1 cellular context compared by ENCODE assay signal in the genomic region with DNA sequence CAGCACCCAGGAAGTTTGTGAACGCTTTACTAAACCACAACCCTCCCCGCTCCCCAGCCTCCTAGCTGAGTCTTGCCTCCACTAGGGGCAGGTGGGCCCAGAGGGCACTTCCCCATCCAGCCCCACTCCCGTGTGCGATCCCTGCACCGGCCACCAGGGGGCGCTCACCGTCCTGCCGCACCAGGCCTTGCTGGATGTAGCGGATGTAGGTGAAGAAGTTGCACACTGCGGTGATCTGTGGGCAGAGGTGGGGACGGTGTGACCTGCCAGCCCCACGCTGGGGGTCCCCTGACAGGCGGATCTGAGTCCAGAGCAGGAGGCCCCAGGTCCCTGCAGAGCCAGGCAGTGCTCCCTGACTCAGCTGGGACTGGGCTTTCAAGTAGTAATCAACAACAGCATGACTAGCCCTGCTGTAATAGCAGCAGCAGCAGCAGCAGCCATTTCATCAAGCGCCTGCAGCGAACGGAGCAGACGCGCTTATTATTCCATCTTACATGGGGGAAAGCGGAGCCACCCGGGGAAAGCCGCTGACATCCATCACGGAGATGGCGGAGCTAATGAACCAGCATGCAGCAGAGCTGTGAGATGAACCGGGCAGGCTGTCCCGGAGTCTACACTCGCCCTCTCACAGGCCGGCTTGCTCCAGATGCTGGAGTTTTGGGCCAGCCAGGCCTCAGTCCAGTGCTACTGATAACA.
TF ChIP-seq lines count a peak whose summit lies in the region.

No MANE protein-coding gene starts in this region.

TF ChIP-seq in K562, 482 proteins besides CTCF, POLR2A, EP300 and RAD21 (continued from another document and continues in another):
- TF ChIP-seq, protein P1, sequence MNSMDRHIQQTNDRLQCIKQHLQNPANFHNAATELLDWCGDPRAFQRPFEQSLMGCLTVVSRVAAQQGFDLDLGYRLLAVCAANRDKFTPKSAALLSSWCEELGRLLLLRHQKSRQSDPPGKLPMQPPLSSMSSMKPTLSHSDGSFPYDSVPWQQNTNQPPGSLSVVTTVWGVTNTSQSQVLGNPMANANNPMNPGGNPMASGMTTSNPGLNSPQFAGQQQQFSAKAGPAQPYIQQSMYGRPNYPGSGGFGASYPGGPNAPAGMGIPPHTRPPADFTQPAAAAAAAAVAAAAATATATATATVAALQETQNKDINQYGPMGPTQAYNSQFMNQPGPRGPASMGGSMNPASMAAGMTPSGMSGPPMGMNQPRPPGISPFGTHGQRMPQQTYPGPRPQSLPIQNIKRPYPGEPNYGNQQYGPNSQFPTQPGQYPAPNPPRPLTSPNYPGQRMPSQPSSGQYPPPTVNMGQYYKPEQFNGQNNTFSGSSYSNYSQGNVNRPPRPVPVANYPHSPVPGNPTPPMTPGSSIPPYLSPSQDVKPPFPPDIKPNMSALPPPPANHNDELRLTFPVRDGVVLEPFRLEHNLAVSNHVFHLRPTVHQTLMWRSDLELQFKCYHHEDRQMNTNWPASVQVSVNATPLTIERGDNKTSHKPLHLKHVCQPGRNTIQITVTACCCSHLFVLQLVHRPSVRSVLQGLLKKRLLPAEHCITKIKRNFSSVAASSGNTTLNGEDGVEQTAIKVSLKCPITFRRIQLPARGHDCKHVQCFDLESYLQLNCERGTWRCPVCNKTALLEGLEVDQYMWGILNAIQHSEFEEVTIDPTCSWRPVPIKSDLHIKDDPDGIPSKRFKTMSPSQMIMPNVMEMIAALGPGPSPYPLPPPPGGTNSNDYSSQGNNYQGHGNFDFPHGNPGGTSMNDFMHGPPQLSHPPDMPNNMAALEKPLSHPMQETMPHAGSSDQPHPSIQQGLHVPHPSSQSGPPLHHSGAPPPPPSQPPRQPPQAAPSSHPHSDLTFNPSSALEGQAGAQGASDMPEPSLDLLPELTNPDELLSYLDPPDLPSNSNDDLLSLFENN (IDR thresholded peaks at IDR 0.05; ENCODE audit: low read depth in 2 of 2, low read length in 2 of 2): peak in 1 of 2 experiments; percentile 54; a peak in 1 of 4 replicates
- TF ChIP-seq ZBTB1 (CRISPR knock-in tag; IDR thresholded peaks at IDR 0.05; ENCODE audit: borderline replicate concordance, low read depth) (no peak), ELF4 (CRISPR knock-in tag; IDR thresholded peaks at IDR 0.05) (no peak), PHF20 (IDR thresholded peaks at IDR 0.05; ENCODE audit: partially characterized antibody) (peak; percentile 32), KDM5B (IDR thresholded peaks at IDR 0.05; ENCODE audit: insufficient replicate concordance, low read depth, low read length) (no peak), TRIM28 (IDR thresholded peaks at IDR 0.05) (no peak), ZNF146 (CRISPR knock-in tag; IDR thresholded peaks at IDR 0.05; ENCODE audit: unreplicated experiment) (no peak), JUNB (CRISPR knock-in tag; conservative IDR thresholded peaks at IDR 0.05) (no peak), FOXJ2 (tag; IDR thresholded peaks at IDR 0.05) (no peak), ZNF79 (CRISPR knock-in tag; IDR thresholded peaks at IDR 0.05; ENCODE audit: low read depth) (no peak), ZC3H11A (IDR thresholded peaks at IDR 0.05; ENCODE audit: low read depth, low read length) (no peak), KDM4B (IDR thresholded peaks at IDR 0.05; ENCODE audit: borderline replicate concordance in 2 of 2, low read depth in 1 of 2) (no peak), HMG20A (CRISPR knock-in tag; conservative IDR thresholded peaks at IDR 0.05) (no peak), SMAD2 (IDR thresholded peaks at IDR 0.05; ENCODE audit: low read depth, low read length) (no peak), TAF15 (IDR thresholded peaks at IDR 0.05; ENCODE audit: low read depth, low read length) (no peak), ELF2 (CRISPR knock-in tag; IDR thresholded peaks at IDR 0.05) (no peak), ZNF324 (CRISPR knock-in tag; IDR thresholded peaks at IDR 0.05) (no peak), ZEB2 (IDR thresholded peaks at IDR 0.05) (no peak), BMI1 (IDR thresholded peaks at IDR 0.05; ENCODE audit: low read length) (no peak), ZNF197 (CRISPR knock-in tag; IDR thresholded peaks at IDR 0.05; ENCODE audit: low read depth) (no peak), SREBF2 (CRISPR knock-in tag; IDR thresholded peaks at IDR 0.05) (no peak), MCM3 (IDR thresholded peaks at IDR 0.05) (no peak), MAFF (IDR thresholded peaks at IDR 0.05; ENCODE audit: low read length) (no peak), BACH1 (tag; IDR thresholded peaks at IDR 0.05) (no peak), SIRT6 (IDR thresholded peaks at IDR 0.05; ENCODE audit: low read depth, low read length) (no peak)
- TF ChIP-seq, protein P2, sequence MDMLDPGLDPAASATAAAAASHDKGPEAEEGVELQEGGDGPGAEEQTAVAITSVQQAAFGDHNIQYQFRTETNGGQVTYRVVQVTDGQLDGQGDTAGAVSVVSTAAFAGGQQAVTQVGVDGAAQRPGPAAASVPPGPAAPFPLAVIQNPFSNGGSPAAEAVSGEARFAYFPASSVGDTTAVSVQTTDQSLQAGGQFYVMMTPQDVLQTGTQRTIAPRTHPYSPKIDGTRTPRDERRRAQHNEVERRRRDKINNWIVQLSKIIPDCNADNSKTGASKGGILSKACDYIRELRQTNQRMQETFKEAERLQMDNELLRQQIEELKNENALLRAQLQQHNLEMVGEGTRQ (CRISPR knock-in tag; IDR thresholded peaks at IDR 0.05): no peak
- TF ChIP-seq, protein P3, sequence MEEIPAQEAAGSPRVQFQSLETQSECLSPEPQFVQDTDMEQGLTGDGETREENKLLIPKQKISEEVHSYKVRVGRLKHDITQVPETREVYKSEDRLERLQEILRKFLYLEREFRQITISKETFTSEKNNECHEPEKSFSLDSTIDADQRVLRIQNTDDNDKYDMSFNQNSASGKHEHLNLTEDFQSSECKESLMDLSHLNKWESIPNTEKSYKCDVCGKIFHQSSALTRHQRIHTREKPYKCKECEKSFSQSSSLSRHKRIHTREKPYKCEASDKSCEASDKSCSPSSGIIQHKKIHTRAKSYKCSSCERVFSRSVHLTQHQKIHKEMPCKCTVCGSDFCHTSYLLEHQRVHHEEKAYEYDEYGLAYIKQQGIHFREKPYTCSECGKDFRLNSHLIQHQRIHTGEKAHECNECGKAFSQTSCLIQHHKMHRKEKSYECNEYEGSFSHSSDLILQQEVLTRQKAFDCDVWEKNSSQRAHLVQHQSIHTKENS (CRISPR knock-in tag; IDR thresholded peaks at IDR 0.05): no peak
- TF ChIP-seq, protein P4, sequence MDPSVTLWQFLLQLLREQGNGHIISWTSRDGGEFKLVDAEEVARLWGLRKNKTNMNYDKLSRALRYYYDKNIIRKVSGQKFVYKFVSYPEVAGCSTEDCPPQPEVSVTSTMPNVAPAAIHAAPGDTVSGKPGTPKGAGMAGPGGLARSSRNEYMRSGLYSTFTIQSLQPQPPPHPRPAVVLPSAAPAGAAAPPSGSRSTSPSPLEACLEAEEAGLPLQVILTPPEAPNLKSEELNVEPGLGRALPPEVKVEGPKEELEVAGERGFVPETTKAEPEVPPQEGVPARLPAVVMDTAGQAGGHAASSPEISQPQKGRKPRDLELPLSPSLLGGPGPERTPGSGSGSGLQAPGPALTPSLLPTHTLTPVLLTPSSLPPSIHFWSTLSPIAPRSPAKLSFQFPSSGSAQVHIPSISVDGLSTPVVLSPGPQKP (CRISPR knock-in tag; IDR thresholded peaks at IDR 0.05): no peak
- TF ChIP-seq, protein P5, sequence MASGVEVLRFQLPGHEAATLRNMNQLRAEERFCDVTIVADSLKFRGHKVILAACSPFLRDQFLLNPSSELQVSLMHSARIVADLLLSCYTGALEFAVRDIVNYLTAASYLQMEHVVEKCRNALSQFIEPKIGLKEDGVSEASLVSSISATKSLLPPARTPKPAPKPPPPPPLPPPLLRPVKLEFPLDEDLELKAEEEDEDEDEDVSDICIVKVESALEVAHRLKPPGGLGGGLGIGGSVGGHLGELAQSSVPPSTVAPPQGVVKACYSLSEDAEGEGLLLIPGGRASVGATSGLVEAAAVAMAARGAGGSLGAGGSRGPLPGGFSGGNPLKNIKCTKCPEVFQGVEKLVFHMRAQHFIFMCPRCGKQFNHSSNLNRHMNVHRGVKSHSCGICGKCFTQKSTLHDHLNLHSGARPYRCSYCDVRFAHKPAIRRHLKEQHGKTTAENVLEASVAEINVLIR (CRISPR knock-in tag; IDR thresholded peaks at IDR 0.05): no peak
- TF ChIP-seq, protein P6, sequence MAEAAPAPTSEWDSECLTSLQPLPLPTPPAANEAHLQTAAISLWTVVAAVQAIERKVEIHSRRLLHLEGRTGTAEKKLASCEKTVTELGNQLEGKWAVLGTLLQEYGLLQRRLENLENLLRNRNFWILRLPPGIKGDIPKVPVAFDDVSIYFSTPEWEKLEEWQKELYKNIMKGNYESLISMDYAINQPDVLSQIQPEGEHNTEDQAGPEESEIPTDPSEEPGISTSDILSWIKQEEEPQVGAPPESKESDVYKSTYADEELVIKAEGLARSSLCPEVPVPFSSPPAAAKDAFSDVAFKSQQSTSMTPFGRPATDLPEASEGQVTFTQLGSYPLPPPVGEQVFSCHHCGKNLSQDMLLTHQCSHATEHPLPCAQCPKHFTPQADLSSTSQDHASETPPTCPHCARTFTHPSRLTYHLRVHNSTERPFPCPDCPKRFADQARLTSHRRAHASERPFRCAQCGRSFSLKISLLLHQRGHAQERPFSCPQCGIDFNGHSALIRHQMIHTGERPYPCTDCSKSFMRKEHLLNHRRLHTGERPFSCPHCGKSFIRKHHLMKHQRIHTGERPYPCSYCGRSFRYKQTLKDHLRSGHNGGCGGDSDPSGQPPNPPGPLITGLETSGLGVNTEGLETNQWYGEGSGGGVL (CRISPR knock-in tag; IDR thresholded peaks at IDR 0.05): no peak
- TF ChIP-seq, protein P7, sequence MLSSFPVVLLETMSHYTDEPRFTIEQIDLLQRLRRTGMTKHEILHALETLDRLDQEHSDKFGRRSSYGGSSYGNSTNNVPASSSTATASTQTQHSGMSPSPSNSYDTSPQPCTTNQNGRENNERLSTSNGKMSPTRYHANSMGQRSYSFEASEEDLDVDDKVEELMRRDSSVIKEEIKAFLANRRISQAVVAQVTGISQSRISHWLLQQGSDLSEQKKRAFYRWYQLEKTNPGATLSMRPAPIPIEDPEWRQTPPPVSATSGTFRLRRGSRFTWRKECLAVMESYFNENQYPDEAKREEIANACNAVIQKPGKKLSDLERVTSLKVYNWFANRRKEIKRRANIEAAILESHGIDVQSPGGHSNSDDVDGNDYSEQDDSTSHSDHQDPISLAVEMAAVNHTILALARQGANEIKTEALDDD (IDR thresholded peaks at IDR 0.05): no peak
- TF ChIP-seq, protein P8, sequence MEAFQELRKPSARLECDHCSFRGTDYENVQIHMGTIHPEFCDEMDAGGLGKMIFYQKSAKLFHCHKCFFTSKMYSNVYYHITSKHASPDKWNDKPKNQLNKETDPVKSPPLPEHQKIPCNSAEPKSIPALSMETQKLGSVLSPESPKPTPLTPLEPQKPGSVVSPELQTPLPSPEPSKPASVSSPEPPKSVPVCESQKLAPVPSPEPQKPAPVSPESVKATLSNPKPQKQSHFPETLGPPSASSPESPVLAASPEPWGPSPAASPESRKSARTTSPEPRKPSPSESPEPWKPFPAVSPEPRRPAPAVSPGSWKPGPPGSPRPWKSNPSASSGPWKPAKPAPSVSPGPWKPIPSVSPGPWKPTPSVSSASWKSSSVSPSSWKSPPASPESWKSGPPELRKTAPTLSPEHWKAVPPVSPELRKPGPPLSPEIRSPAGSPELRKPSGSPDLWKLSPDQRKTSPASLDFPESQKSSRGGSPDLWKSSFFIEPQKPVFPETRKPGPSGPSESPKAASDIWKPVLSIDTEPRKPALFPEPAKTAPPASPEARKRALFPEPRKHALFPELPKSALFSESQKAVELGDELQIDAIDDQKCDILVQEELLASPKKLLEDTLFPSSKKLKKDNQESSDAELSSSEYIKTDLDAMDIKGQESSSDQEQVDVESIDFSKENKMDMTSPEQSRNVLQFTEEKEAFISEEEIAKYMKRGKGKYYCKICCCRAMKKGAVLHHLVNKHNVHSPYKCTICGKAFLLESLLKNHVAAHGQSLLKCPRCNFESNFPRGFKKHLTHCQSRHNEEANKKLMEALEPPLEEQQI (IDR thresholded peaks at IDR 0.05): no peak
- TF ChIP-seq, protein P9, sequence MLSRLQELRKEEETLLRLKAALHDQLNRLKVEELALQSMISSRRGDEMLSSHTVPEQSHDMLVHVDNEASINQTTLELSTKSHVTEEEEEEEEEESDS (CRISPR knock-in tag; IDR thresholded peaks at IDR 0.05): no peak
- TF ChIP-seq, protein P10, sequence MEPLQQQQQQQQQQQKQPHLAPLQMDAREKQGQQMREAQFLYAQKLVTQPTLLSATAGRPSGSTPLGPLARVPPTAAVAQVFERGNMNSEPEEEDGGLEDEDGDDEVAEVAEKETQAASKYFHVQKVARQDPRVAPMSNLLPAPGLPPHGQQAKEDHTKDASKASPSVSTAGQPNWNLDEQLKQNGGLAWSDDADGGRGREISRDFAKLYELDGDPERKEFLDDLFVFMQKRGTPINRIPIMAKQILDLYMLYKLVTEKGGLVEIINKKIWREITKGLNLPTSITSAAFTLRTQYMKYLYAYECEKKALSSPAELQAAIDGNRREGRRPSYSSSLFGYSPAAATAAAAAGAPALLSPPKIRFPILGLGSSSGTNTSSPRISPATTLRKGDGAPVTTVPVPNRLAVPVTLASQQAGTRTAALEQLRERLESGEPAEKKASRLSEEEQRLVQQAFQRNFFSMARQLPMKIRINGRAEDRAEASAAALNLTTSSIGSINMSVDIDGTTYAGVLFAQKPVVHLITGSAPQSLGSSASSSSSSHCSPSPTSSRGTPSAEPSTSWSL (CRISPR knock-in tag; IDR thresholded peaks at IDR 0.05; ENCODE audit: borderline replicate concordance): no peak
- TF ChIP-seq, protein P11, sequence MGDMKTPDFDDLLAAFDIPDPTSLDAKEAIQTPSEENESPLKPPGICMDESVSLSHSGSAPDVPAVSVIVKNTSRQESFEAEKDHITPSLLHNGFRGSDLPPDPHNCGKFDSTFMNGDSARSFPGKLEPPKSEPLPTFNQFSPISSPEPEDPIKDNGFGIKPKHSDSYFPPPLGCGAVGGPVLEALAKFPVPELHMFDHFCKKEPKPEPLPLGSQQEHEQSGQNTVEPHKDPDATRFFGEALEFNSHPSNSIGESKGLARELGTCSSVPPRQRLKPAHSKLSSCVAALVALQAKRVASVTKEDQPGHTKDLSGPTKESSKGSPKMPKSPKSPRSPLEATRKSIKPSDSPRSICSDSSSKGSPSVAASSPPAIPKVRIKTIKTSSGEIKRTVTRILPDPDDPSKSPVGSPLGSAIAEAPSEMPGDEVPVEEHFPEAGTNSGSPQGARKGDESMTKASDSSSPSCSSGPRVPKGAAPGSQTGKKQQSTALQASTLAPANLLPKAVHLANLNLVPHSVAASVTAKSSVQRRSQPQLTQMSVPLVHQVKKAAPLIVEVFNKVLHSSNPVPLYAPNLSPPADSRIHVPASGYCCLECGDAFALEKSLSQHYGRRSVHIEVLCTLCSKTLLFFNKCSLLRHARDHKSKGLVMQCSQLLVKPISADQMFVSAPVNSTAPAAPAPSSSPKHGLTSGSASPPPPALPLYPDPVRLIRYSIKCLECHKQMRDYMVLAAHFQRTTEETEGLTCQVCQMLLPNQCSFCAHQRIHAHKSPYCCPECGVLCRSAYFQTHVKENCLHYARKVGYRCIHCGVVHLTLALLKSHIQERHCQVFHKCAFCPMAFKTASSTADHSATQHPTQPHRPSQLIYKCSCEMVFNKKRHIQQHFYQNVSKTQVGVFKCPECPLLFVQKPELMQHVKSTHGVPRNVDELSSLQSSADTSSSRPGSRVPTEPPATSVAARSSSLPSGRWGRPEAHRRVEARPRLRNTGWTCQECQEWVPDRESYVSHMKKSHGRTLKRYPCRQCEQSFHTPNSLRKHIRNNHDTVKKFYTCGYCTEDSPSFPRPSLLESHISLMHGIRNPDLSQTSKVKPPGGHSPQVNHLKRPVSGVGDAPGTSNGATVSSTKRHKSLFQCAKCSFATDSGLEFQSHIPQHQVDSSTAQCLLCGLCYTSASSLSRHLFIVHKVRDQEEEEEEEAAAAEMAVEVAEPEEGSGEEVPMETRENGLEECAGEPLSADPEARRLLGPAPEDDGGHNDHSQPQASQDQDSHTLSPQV (IDR thresholded peaks at IDR 0.05): peak; percentile 85
